ENCODE assay signal across 14 cellular contexts in genomic region chr21:27590271-27590670, GRCh38.
DNase-seq lines count a peak whose midpoint lies in the region; ATAC-seq and TF ChIP-seq lines count a peak whose summit lies in the region.
"Had no signal": no experiment of that assay in that cellular context is flagged by ENCODE, and none has a peak within 500 bp of the region (broad histone marks: within the 10 kb centered on the region; RNA-seq: fewer than 3 reads in every experiment).

No MANE protein-coding gene starts in this region.

- H3K27me3 Mint-ChIP-seq in nephron progenitor cell (ENCODE audit: low read depth, poor library complexity) = no peaks in the 10 kb centered on the region
- H3K27me3 Mint-ChIP-seq: activated naive CD8-positive, alpha-beta T cell; B cell had no signal

- H3K4me1 Mint-ChIP-seq in nephron progenitor cell = no peaks in the 10 kb centered on the region
- H3K4me1 Mint-ChIP-seq: B cell had no signal

- TF ChIP-seq POLR2A in NB4 (IDR thresholded peaks at IDR 0.05; ENCODE audit: extremely low read depth, insufficient read length) = no peak

- no peak overlapping the region for H3K4me3 Mint-ChIP-seq in nephron progenitor cell
- H3K4me3 Mint-ChIP-seq: activated naive CD8-positive, alpha-beta T cell; B cell; nephron had no signal

- no peak for TF ChIP-seq CTCF in NB4 (IDR thresholded peaks at IDR 0.05; ENCODE audit: low read depth, low read length)
- TF ChIP-seq CTCF in nephron progenitor cell (IDR thresholded peaks at IDR 0.05) = no peak
- TF ChIP-seq CTCF in omental fat pad (IDR thresholded peaks at IDR 0.05) = no peak

- no peaks in the 10 kb centered on the region for H3K36me3 Mint-ChIP-seq in nephron progenitor cell (ENCODE audit: low read depth)
- H3K36me3 Mint-ChIP-seq: activated naive CD8-positive, alpha-beta T cell had no signal

- no peak overlapping the region for H3K4me3 ChIP-seq in NB4 (ENCODE audit: low read depth, low read length)
- H3K4me3 ChIP-seq: coronary artery had no signal

- no peaks in the 10 kb centered on the region for H3K9me3 Mint-ChIP-seq in nephron progenitor cell
- H3K9me3 Mint-ChIP-seq: nephron had no signal

- peak; percentile 77 for DNase-seq in AG20443 (ENCODE audit: low spot score)
- peak; percentile 14 for DNase-seq in NB4 (ENCODE audit: low read depth)
- DNase-seq in fibroblast of peridontal ligament (ENCODE audit: extremely low read depth) = peak; percentile 91
- DNase-seq in nephron progenitor cell = no peak
- DNase-seq in omental fat pad (ENCODE audit: low spot score) = no peak
- no peak for DNase-seq in activated gamma-delta T cell (lab: John Stamatoyannopoulos, UW)
- DNase-seq: foreskin keratinocyte, NCI-H2227 treated with DMSO at 0.1 percent for 48 hours had no signal

- ATAC-seq in omental fat pad (ENCODE audit: low FRiP score) = no peak
- no peak for ATAC-seq in GM19328 (IDR thresholded peaks at IDR 0.05; ENCODE audit: unreplicated experiment)
- ATAC-seq in GM18519 (IDR thresholded peaks at IDR 0.05; ENCODE audit: low FRiP score, unreplicated experiment) = no peak
- ATAC-seq: foreskin keratinocyte had no signal

- peak overlapping the region; percentile 36 for H3K27ac Mint-ChIP-seq in nephron progenitor cell
- H3K27ac Mint-ChIP-seq: activated naive CD8-positive, alpha-beta T cell; B cell; nephron had no signal

Comparison
In these comparisons a context has a peak if more than half of its experiments do, and no peak if none do; other contexts are left out.
1. DNase-seq: peak in AG20443 (single experiment), NB4 (single experiment) and fibroblast of peridontal ligament (single experiment); none in nephron progenitor cell (single experiment), omental fat pad (single experiment) and activated gamma-delta T cell (single experiment).